In the genomic region with DNA sequence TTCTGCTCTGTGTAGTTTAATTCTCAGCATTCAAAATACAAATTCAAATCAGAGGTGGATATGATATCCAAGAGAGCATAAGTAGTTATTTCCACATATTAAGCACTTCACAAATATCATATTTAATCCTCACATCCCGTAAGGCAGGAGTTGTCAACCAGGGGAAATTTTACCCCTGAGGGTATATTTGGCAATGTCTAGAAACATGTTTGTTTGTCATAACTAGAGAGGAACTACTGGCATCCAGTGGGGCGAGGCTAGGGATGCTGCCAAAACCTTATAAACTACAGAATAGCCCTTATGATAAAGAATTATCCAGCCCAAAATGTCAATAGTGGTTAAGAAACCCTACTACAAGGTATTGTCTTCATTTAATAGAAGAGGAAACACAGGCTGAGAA, we compare ENCODE assay signal across 17 cellular contexts.
DNase-seq lines count a peak whose midpoint lies in the region; FAIRE-seq and TF ChIP-seq lines count a peak whose summit lies in the region.
"Had no signal": no experiment of that assay in that cellular context is flagged by ENCODE, and none has a peak within 500 bp of the region (broad histone marks: within the 10 kb centered on the region; RNA-seq: fewer than 3 reads in every experiment).

No MANE protein-coding gene starts in this region.

- H3K9me3 Mint-ChIP-seq in activated naive CD4-positive, alpha-beta T cell treated with anti-CD3 and anti-CD28 coated beads, Interleukin-2, amount 10 ng/mL, durations not matched to agents 7 days and 5 days, result no peaks in the 10 kb centered on the region
- H3K9me3 Mint-ChIP-seq: CD8-positive, alpha-beta T cell; GM23338 had no signal

- FAIRE-seq in bronchial epithelial cell (lab: Jason Lieb, UNC), result no peak
- FAIRE-seq: GM12892, H54 had no signal

- TF ChIP-seq CTCF in bronchial epithelial cell (IDR thresholded peaks at IDR 0.05; ENCODE audit: insufficient read depth, low read length, severe bottlenecking), result no peak

- no peaks in the 10 kb centered on the region for H3K36me3 ChIP-seq in bronchial epithelial cell (ENCODE audit: control insufficient read depth, insufficient read depth, low read length)
- H3K36me3 ChIP-seq: BLaER1 treated with 17β-estradiol and CSF1 and Interleukin-3, amounts not matched to agents 10 nM and 100 nM had no signal

- H3K27me3 ChIP-seq in bronchial epithelial cell (ENCODE audit: control insufficient read depth, insufficient read depth, low read length), result no peaks in the 10 kb centered on the region
- H3K27me3 ChIP-seq: BLaER1 treated with 17β-estradiol and CSF1 and Interleukin-3, amounts not matched to agents 10 nM and 100 nM had no signal

- H3K4me1 Mint-ChIP-seq in activated naive CD4-positive, alpha-beta T cell treated with anti-CD3 and anti-CD28 coated beads, Interleukin-2, amount 10 ng/mL, durations not matched to agents 7 days and 5 days, result no peaks in the 10 kb centered on the region
- H3K4me1 Mint-ChIP-seq: B cell had no signal

- no peaks in the 10 kb centered on the region for H3K36me3 Mint-ChIP-seq in activated naive CD4-positive, alpha-beta T cell treated with anti-CD3 and anti-CD28 coated beads, Interleukin-2, amount 10 ng/mL, durations not matched to agents 7 days and 5 days
- H3K36me3 Mint-ChIP-seq: CD8-positive, alpha-beta T cell had no signal

- no peak overlapping the region for H3K4me3 ChIP-seq in bronchial epithelial cell (ENCODE audit: low read depth, low read length)
- H3K4me3 ChIP-seq: BLaER1 treated with 17β-estradiol and CSF1 and Interleukin-3, amounts not matched to agents 10 nM and 100 nM; GM23338 had no signal

- H3K27me3 Mint-ChIP-seq in activated naive CD4-positive, alpha-beta T cell treated with anti-CD3 and anti-CD28 coated beads, Interleukin-2, amount 10 ng/mL, durations not matched to agents 7 days and 5 days, result peaks cover 4% of the 10 kb centered on the region

- CTCF ChIA-PET in activated naive CD4-positive, alpha-beta T cell treated with anti-CD3 and anti-CD28 coated beads, Interleukin-2, amount 10 ng/mL, durations not matched to agents 7 days and 5 days (lab: Charles Lee), result no interaction called here

- H3K4me3 Mint-ChIP-seq in activated naive CD4-positive, alpha-beta T cell treated with anti-CD3 and anti-CD28 coated beads, Interleukin-2, amount 10 ng/mL, durations not matched to agents 7 days and 5 days, result no peak overlapping the region
- H3K4me3 Mint-ChIP-seq: B cell; CD8-positive, alpha-beta T cell; GM23338 had no signal

- no peak overlapping the region for H3K27ac Mint-ChIP-seq in activated naive CD4-positive, alpha-beta T cell treated with anti-CD3 and anti-CD28 coated beads, Interleukin-2, amount 10 ng/mL, durations not matched to agents 7 days and 5 days
- H3K27ac Mint-ChIP-seq: B cell; CD8-positive, alpha-beta T cell; GM23338 had no signal

- DNase-seq in NCI-H748 (lab: John Stamatoyannopoulos, UW; ENCODE audit: unreplicated experiment), result peak; percentile 41
- DNase-seq in NCI-H748 treated with DMSO at 0.1 percent for 48 hours (lab: John Stamatoyannopoulos, UW), result no peak
- DNase-seq in COR-L47 (lab: John Stamatoyannopoulos, UW), result peak; percentile 34
- DNase-seq in NCI-H2196 treated with DMSO at 0.1 percent for 48 hours (lab: John Stamatoyannopoulos, UW; ENCODE audit: unreplicated experiment), result peak; percentile 7
- peak; percentile 50 for DNase-seq in bronchial epithelial cell (ENCODE audit: low read depth)
- no peak for DNase-seq in kidney tubule cell (ENCODE audit: low spot score)
- DNase-seq in activated naive CD4-positive, alpha-beta T cell treated with anti-CD3 and anti-CD28 coated beads, Interleukin-2, amount 10 ng/mL, durations not matched to agents 7 days and 5 days, result no peak
- no peak for DNase-seq in NCI-H526 treated with DMSO at 0.1 percent for 48 hours (lab: John Stamatoyannopoulos, UW)
- DNase-seq: 8988T; CD8-positive, alpha-beta T cell; GDM1; HCEC 1CT had no signal

Comparison
In these comparisons a context has a peak if more than half of its experiments do, and no peak if none do; other contexts are left out.
1. DNase-seq: peak in NCI-H748 (single experiment), COR-L47 (single experiment), NCI-H2196 treated with DMSO at 0.1 percent for 48 hours (single experiment) and bronchial epithelial cell (single experiment); none in NCI-H748 treated with DMSO at 0.1 percent for 48 hours (single experiment), kidney tubule cell (single experiment), activated naive CD4-positive, alpha-beta T cell treated with anti-CD3 and anti-CD28 coated beads, Interleukin-2, amount 10 ng/mL, durations not matched to agents 7 days and 5 days (single experiment) and NCI-H526 treated with DMSO at 0.1 percent for 48 hours (single experiment).